8 cellular contexts compared by ENCODE assay signal in genomic region chr1:40032240-40032891, GRCh38. TPM values are rescaled to one million over a fixed set of nuclear protein-coding genes. Genes with fewer than 3 reads are reported as not detected.
A peak's percentile ranks its signal among the peaks of the same experiment; 100 is the strongest.
DNase-seq lines count a peak whose midpoint lies in the region; ATAC-seq, FAIRE-seq and TF ChIP-seq lines count a peak whose summit lies in the region.

No MANE protein-coding gene starts in this region.

- H3K79me2 ChIP-seq in hepatocyte: no peaks in the 10 kb centered on the region

- H3K4me3 ChIP-seq in hepatocyte: no peak overlapping the region

- no peaks in the 10 kb centered on the region for H3K27me3 ChIP-seq in hepatocyte

- peak; percentile 75 for TF ChIP-seq CTCF in hepatocyte (IDR thresholded peaks at IDR 0.05; ENCODE audit: poor library complexity)

- no peaks in the 10 kb centered on the region for H3K36me3 ChIP-seq in hepatocyte (replicated peaks; ENCODE audit: insufficient read depth, low read depth)

- WGBS in hepatocyte (ENCODE audit: low lambda C conversion rate, missing lambda C conversion rate): 40% methylated on average over 4 of the region's 4 CpGs

- FAIRE-seq in G401.6 (lab: Jason Lieb, UNC): peak; percentile 75

- no peaks in the 10 kb centered on the region for H3K9me3 ChIP-seq in hepatocyte (ENCODE audit: low read depth)

- peaks cover 10% of the 10 kb centered on the region for H3K4me1 ChIP-seq in hepatocyte (ENCODE audit: insufficient read depth)

- no peak overlapping the region for H3K4me2 ChIP-seq in hepatocyte

- H3K27ac ChIP-seq in hepatocyte: no peak overlapping the region

- ATAC-seq in HG02852 (IDR thresholded peaks at IDR 0.05; ENCODE audit: unreplicated experiment) (no peak), GM18519 (IDR thresholded peaks at IDR 0.05; ENCODE audit: low FRiP score, unreplicated experiment) (no peak)

- H4K20me1 ChIP-seq in hepatocyte (ENCODE audit: insufficient read depth, poor library complexity, severe bottlenecking): no peaks in the 10 kb centered on the region

- H2AFZ ChIP-seq in hepatocyte: no peak overlapping the region

- DNase-seq in LoVo (ENCODE audit: low spot score) (peak; percentile 57), SK-N-DZ (ENCODE audit: low spot score) (peak; percentile 41), anterior cingulate cortex (lab: John Stamatoyannopoulos, UW) (peak in 36 of 58 donors; percentile 4 to 78 (median 20)), hepatocyte (ENCODE audit: low spot score) (peak; percentile 78)
- peak in 2 of 3 donors; percentile 20 to 32 for DNase-seq in stimulated activated CD4-positive, alpha-beta T cell treated with anti-CD3 and anti-CD28 coated beads, Interleukin-12 subunit alpha, Interleukin-12 subunit beta, amount 100 ng/mL, for 48 hours (ENCODE audit: low read depth in 2 of 3, low spot score in 1 of 3)

- no peaks in the 10 kb centered on the region for H3K9me2 ChIP-seq in hepatocyte (replicated peaks; ENCODE audit: insufficient read depth)

RNA-seq across cellular contexts. Expression of gene CAP1, which starts 8.2 kb away (rescaled TPM):
- 144 and 157 TPM in 2 replicates for polyA plus RNA-seq in SK-N-DZ (2014; cell fraction: cytosol; rRNA removed)
- polyA plus RNA-seq in SK-N-DZ (2014; cell fraction: nucleus; rRNA removed): 69.2 and 77.5 TPM in 2 replicates
- total RNA-seq in hepatocyte: 186 and 191 TPM in 2 replicates
- polyA plus RNA-seq in hepatocyte: 189 and 191 TPM in 2 replicates

Comparison
In these comparisons a context has a peak if more than half of its experiments do, and no peak if none do; other contexts are left out.
1. DNase-seq: peak in every context shown above with its lines; median percentile 78 in hepatocyte; 57 in LoVo; 41 in SK-N-DZ; 26 in stimulated activated CD4-positive, alpha-beta T cell treated with anti-CD3 and anti-CD28 coated beads, Interleukin-12 subunit alpha, Interleukin-12 subunit beta, amount 100 ng/mL, for 48 hours; 20 in anterior cingulate cortex.